ENCODE assay signal across 1 cellular context in genomic region chr6:11275598-11275997, GRCh38.
TF ChIP-seq lines count a peak whose summit lies in the region.

No MANE protein-coding gene starts in this region.

TF ChIP-seq in GM23338, 12 proteins besides CTCF, POLR2A, EP300 and RAD21 (continued from another document):
- no peak for TF ChIP-seq CREB1 (CRISPR knock-in tag; IDR thresholded peaks at IDR 0.05; ENCODE audit: low read depth)
